8 cellular contexts compared by ENCODE assay signal in the genomic region with DNA sequence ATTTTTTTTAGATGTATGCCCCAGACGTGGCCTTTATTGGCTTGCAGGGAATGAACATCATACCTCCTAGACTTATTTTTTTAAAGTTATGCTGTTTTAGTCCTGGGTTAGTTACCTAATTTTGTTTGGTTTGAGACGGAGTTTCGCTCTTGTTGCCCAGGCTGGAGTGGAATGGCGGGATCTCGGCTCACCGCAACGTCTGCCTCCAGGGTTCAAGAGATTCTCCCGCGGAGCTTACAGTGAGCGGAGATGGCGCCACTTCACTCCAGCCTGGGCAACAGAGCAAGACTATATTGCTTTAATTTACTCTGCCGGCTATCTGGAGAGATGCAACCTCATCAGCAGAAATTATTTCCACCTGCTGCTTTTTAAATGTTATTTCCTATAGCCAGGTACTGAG.
DNase-seq lines count a peak whose midpoint lies in the region; ATAC-seq, FAIRE-seq and TF ChIP-seq lines count a peak whose summit lies in the region.
"Not testable (repeated sequence)": the region's sequence is repeated elsewhere in the genome, so short reads cannot be mapped to it uniquely, and the experiment has no call there.

No MANE protein-coding gene starts in this region.

- H3K4me3 ChIP-seq in CD8-positive, alpha-beta T cell (ENCODE audit: low read depth, low read length); astrocyte (ENCODE audit: insufficient read depth, low read depth, low read length): not testable (repeated sequence)
- H3K4me3 ChIP-seq in Loucy (ENCODE audit: low read length, poor library complexity, severe bottlenecking), result peak overlapping the region; percentile 88

- intact Hi-C loops in CD8-positive, alpha-beta T cell (cut with DNase I, micrococcal nuclease), result loop anchor here in 1 of 2 experiments (10.0 kb wide), 1 partner anchor 136 kb away; no protein-coding TSS in a partner anchor
- intact Hi-C loops in activated CD4-positive, alpha-beta T cell treated with anti-CD3 and anti-CD28 coated beads for 36 hours (cut with DNase I, micrococcal nuclease), result not testable (repeated sequence)

- not testable (repeated sequence) for H3K36me3 Mint-ChIP-seq in CD8-positive, alpha-beta T cell; activated CD4-positive, alpha-beta T cell treated with anti-CD3 and anti-CD28 coated beads for 36 hours (ENCODE audit: low read depth); activated T-cell treated with anti-CD3 and anti-CD28 coated beads, Interleukin-2, amount 50 U/mL, for 72 hours (ENCODE audit: insufficient read depth in 2 of 2); astrocyte (ENCODE audit: low read depth, unreplicated experiment); nephron progenitor cell (ENCODE audit: low read depth)

- not testable (repeated sequence) for H2AFZ ChIP-seq in Loucy (ENCODE audit: low read length); astrocyte (ENCODE audit: low read depth, low read length)

- H3K27ac ChIP-seq in CD8-positive, alpha-beta T cell (ENCODE audit: low read depth, low read length); astrocyte (ENCODE audit: low read depth, low read length): not testable (repeated sequence)

- H3K9me2 ChIP-seq in Loucy (replicated peaks; ENCODE audit: low read depth, low read length), result not testable (repeated sequence)

- DNase-seq in CD8-positive, alpha-beta T cell; activated CD4-positive, alpha-beta T cell treated with anti-CD3 and anti-CD28 coated beads for 36 hours; activated T-cell treated with anti-CD3 and anti-CD28 coated beads, Interleukin-2, amount 50 U/mL, for 72 hours; astrocyte (ENCODE audit: low read depth); nephron progenitor cell; stimulated activated naive CD8-positive, alpha-beta T cell treated with anti-CD3 and anti-CD28 coated beads, Interleukin-15, amount 100 ng/mL, for 72 hours: not testable (repeated sequence)
- DNase-seq in left lobe of liver (ENCODE audit: low spot score), result peak; percentile 41

- H3K4me1 ChIP-seq in CD8-positive, alpha-beta T cell (ENCODE audit: insufficient read depth, low read length); Loucy (ENCODE audit: insufficient read depth, low read length, poor library complexity, severe bottlenecking); astrocyte (ENCODE audit: insufficient read depth, low read length): not testable (repeated sequence)

- not testable (repeated sequence) for H3K9ac ChIP-seq in Loucy (ENCODE audit: low read depth, low read length, poor library complexity, severe bottlenecking); astrocyte (ENCODE audit: low read length)

- peak overlapping the region; percentile 86 for H3K4me3 Mint-ChIP-seq in CD8-positive, alpha-beta T cell
- peak overlapping the region; percentile 63 for H3K4me3 Mint-ChIP-seq in activated CD4-positive, alpha-beta T cell treated with anti-CD3 and anti-CD28 coated beads for 36 hours
- peak overlapping the region; percentile 83 to 86 for H3K4me3 Mint-ChIP-seq in activated T-cell treated with anti-CD3 and anti-CD28 coated beads, Interleukin-2, amount 50 U/mL, for 72 hours
- H3K4me3 Mint-ChIP-seq in astrocyte (ENCODE audit: unreplicated experiment) (peak overlapping the region; percentile 70), nephron progenitor cell (peak overlapping the region; percentile 80)
- H3K4me3 Mint-ChIP-seq in stimulated activated naive CD8-positive, alpha-beta T cell treated with anti-CD3 and anti-CD28 coated beads, Interleukin-15, amount 100 ng/mL, for 72 hours, result peak overlapping the region; percentile 69 to 74

- not testable (repeated sequence) for ATAC-seq in CD8-positive, alpha-beta T cell; activated CD4-positive, alpha-beta T cell treated with anti-CD3 and anti-CD28 coated beads for 36 hours; activated T-cell treated with anti-CD3 and anti-CD28 coated beads, Interleukin-2, amount 50 U/mL, for 72 hours (replicated peaks in 1 of 2); left lobe of liver; stimulated activated naive CD8-positive, alpha-beta T cell treated with anti-CD3 and anti-CD28 coated beads, Interleukin-15, amount 100 ng/mL, for 72 hours

- H3K27me3 Mint-ChIP-seq in CD8-positive, alpha-beta T cell (ENCODE audit: low read depth); activated CD4-positive, alpha-beta T cell treated with anti-CD3 and anti-CD28 coated beads for 36 hours; activated T-cell treated with anti-CD3 and anti-CD28 coated beads, Interleukin-2, amount 50 U/mL, for 72 hours (ENCODE audit: low read depth); astrocyte (ENCODE audit: low read depth, unreplicated experiment); stimulated activated naive CD8-positive, alpha-beta T cell treated with anti-CD3 and anti-CD28 coated beads, Interleukin-15, amount 100 ng/mL, for 72 hours: not testable (repeated sequence)
- peaks cover 11% of the 10 kb centered on the region for H3K27me3 Mint-ChIP-seq in nephron progenitor cell (ENCODE audit: low read depth, poor library complexity)

- CTCF ChIA-PET in CD8-positive, alpha-beta T cell (lab: Charles Lee); activated CD4-positive, alpha-beta T cell treated with anti-CD3 and anti-CD28 coated beads for 36 hours (lab: Charles Lee): not testable (repeated sequence)

- not testable (repeated sequence) for H3K9me3 Mint-ChIP-seq in CD8-positive, alpha-beta T cell; activated CD4-positive, alpha-beta T cell treated with anti-CD3 and anti-CD28 coated beads for 36 hours (ENCODE audit: low read depth); activated T-cell treated with anti-CD3 and anti-CD28 coated beads, Interleukin-2, amount 50 U/mL, for 72 hours; astrocyte (ENCODE audit: unreplicated experiment); stimulated activated naive CD8-positive, alpha-beta T cell treated with anti-CD3 and anti-CD28 coated beads, Interleukin-15, amount 100 ng/mL, for 72 hours
- peaks cover 15% of the 10 kb centered on the region for H3K9me3 Mint-ChIP-seq in nephron progenitor cell

- H3F3A ChIP-seq in Loucy (ENCODE audit: low read depth), result not testable (repeated sequence)

- not testable (repeated sequence) for H3K36me3 ChIP-seq in CD8-positive, alpha-beta T cell (ENCODE audit: insufficient read depth, low read length); Loucy (ENCODE audit: insufficient read depth, low read length); astrocyte (ENCODE audit: insufficient read depth, low read length)

- H3K27ac Mint-ChIP-seq in CD8-positive, alpha-beta T cell; activated CD4-positive, alpha-beta T cell treated with anti-CD3 and anti-CD28 coated beads for 36 hours; astrocyte (ENCODE audit: unreplicated experiment); nephron progenitor cell; stimulated activated naive CD8-positive, alpha-beta T cell treated with anti-CD3 and anti-CD28 coated beads, Interleukin-15, amount 100 ng/mL, for 72 hours: not testable (repeated sequence)
- peak overlapping the region; percentile 93 for H3K27ac Mint-ChIP-seq in activated T-cell treated with anti-CD3 and anti-CD28 coated beads, Interleukin-2, amount 50 U/mL, for 72 hours

- not testable (repeated sequence) for H3K27me3 ChIP-seq in CD8-positive, alpha-beta T cell (ENCODE audit: insufficient read depth, low read length); Loucy (ENCODE audit: insufficient read depth, low read length, poor library complexity, severe bottlenecking); astrocyte (ENCODE audit: insufficient read depth, low read length)

- H4K20me1 ChIP-seq in Loucy (ENCODE audit: insufficient read depth, low read length, poor library complexity, severe bottlenecking); astrocyte (ENCODE audit: insufficient read depth, low read length): not testable (repeated sequence)

- POLR2A ChIA-PET in CD8-positive, alpha-beta T cell (lab: Charles Lee); activated CD4-positive, alpha-beta T cell treated with anti-CD3 and anti-CD28 coated beads for 36 hours (lab: Charles Lee): not testable (repeated sequence)

- not testable (repeated sequence) for H3K9me3 ChIP-seq in CD8-positive, alpha-beta T cell (ENCODE audit: low read length); Loucy (ENCODE audit: insufficient read depth, low read depth, low read length); astrocyte (ENCODE audit: insufficient read depth, low read depth, low read length)

- H3K4me1 Mint-ChIP-seq in CD8-positive, alpha-beta T cell (ENCODE audit: low read depth); activated CD4-positive, alpha-beta T cell treated with anti-CD3 and anti-CD28 coated beads for 36 hours; activated T-cell treated with anti-CD3 and anti-CD28 coated beads, Interleukin-2, amount 50 U/mL, for 72 hours (ENCODE audit: low read depth); astrocyte (ENCODE audit: low read depth, unreplicated experiment); nephron progenitor cell; stimulated activated naive CD8-positive, alpha-beta T cell treated with anti-CD3 and anti-CD28 coated beads, Interleukin-15, amount 100 ng/mL, for 72 hours: not testable (repeated sequence)

- TF ChIP-seq CTCF in CD8-positive, alpha-beta T cell (IDR thresholded peaks at IDR 0.05); Loucy (conservative IDR thresholded peaks at IDR 0.05; ENCODE audit: low read length); astrocyte (IDR thresholded peaks at IDR 0.05; ENCODE audit: insufficient read depth, low read depth, low read length); nephron progenitor cell (IDR thresholded peaks at IDR 0.05): not testable (repeated sequence)

- H3K79me2 ChIP-seq in Loucy (ENCODE audit: insufficient read depth, low read length), result peaks cover 29% of the 10 kb centered on the region; the same call in 1 of the 2 replicates
- H3K79me2 ChIP-seq in astrocyte (ENCODE audit: insufficient read depth, low read length), result peaks cover 12% of the 10 kb centered on the region

- not testable (repeated sequence) for FAIRE-seq in astrocyte (lab: Jason Lieb, UNC)

- H3K4me2 ChIP-seq in Loucy (ENCODE audit: low read depth, low read length, poor library complexity, severe bottlenecking), result peak overlapping the region; percentile 66
- H3K4me2 ChIP-seq in astrocyte (ENCODE audit: low read length), result not testable (repeated sequence)
